In the genomic region with DNA sequence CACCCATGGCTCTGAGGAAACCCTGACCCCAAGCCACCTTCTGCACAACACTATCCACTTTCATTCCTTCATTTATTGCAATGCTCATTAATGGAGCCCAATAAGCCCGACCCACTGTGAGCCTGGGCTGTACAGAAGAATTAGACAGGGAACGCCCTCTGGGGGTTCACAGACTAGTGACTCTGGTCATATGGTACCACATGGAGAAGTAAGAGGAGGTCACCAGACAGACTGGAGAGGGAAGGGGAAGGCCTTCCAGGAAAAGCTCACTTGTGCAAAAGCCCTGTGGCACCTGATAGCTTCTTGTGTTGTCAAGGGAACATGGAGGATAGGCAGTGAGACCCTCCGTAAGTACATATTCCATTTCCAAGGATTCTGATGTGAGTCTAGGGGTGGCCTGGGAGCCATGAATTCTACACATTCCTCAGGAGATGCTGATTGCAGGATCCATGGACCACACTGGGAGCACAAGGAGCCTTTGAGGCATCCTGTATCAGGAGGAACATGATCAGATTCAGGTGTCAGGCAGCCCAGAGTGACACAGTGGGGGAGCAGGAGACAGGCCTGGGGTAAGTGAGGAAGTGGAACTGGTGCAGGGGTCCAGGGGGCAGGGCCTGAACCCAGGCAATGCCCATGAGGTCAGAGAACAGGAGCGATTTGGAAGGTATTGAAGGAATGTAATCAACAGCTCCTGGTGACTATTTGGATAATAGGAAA, we compare ENCODE assay signal across 1 cellular context.
TF ChIP-seq lines count a peak whose summit lies in the region.

No MANE protein-coding gene starts in this region.

TF ChIP-seq in GM12878, 131 proteins besides CTCF, POLR2A, EP300 and RAD21:
- TF ChIP-seq SUPT20H (IDR thresholded peaks at IDR 0.05; ENCODE audit: borderline replicate concordance, control insufficient read depth, low read depth, low read length) (no peak), SPI1 (IDR thresholded peaks at IDR 0.05; ENCODE audit: borderline replicate concordance, insufficient read depth, low read depth, low read length) (peak; percentile 32; the same call in 1 of the 2 replicates)
